Comparison of ENCODE assay signal across 1 cellular context in the genomic region with DNA sequence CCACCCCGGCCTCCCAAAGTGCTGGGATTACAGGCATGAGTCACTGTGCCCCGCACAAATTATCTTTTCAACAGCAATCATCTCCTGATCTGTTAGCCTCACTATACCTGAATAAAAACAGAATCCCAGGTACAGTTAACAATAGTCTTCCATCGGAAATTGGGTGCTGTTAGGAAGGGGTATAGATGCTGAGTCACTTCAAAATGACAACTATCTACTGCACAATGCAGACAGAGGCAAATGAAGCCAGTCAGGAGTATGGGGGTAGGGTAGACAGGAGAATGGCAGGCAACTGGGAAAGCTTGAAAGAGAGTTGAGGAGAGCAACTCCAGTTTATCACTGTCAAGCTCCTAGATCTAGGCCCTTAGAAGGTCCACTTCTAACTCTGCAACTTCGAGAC.
TF ChIP-seq lines count a peak whose summit lies in the region.

No MANE protein-coding gene starts in this region.

TF ChIP-seq in GM23338, 12 proteins besides CTCF, POLR2A, EP300 and RAD21 (continued from another document):
- TF ChIP-seq, protein P1, sequence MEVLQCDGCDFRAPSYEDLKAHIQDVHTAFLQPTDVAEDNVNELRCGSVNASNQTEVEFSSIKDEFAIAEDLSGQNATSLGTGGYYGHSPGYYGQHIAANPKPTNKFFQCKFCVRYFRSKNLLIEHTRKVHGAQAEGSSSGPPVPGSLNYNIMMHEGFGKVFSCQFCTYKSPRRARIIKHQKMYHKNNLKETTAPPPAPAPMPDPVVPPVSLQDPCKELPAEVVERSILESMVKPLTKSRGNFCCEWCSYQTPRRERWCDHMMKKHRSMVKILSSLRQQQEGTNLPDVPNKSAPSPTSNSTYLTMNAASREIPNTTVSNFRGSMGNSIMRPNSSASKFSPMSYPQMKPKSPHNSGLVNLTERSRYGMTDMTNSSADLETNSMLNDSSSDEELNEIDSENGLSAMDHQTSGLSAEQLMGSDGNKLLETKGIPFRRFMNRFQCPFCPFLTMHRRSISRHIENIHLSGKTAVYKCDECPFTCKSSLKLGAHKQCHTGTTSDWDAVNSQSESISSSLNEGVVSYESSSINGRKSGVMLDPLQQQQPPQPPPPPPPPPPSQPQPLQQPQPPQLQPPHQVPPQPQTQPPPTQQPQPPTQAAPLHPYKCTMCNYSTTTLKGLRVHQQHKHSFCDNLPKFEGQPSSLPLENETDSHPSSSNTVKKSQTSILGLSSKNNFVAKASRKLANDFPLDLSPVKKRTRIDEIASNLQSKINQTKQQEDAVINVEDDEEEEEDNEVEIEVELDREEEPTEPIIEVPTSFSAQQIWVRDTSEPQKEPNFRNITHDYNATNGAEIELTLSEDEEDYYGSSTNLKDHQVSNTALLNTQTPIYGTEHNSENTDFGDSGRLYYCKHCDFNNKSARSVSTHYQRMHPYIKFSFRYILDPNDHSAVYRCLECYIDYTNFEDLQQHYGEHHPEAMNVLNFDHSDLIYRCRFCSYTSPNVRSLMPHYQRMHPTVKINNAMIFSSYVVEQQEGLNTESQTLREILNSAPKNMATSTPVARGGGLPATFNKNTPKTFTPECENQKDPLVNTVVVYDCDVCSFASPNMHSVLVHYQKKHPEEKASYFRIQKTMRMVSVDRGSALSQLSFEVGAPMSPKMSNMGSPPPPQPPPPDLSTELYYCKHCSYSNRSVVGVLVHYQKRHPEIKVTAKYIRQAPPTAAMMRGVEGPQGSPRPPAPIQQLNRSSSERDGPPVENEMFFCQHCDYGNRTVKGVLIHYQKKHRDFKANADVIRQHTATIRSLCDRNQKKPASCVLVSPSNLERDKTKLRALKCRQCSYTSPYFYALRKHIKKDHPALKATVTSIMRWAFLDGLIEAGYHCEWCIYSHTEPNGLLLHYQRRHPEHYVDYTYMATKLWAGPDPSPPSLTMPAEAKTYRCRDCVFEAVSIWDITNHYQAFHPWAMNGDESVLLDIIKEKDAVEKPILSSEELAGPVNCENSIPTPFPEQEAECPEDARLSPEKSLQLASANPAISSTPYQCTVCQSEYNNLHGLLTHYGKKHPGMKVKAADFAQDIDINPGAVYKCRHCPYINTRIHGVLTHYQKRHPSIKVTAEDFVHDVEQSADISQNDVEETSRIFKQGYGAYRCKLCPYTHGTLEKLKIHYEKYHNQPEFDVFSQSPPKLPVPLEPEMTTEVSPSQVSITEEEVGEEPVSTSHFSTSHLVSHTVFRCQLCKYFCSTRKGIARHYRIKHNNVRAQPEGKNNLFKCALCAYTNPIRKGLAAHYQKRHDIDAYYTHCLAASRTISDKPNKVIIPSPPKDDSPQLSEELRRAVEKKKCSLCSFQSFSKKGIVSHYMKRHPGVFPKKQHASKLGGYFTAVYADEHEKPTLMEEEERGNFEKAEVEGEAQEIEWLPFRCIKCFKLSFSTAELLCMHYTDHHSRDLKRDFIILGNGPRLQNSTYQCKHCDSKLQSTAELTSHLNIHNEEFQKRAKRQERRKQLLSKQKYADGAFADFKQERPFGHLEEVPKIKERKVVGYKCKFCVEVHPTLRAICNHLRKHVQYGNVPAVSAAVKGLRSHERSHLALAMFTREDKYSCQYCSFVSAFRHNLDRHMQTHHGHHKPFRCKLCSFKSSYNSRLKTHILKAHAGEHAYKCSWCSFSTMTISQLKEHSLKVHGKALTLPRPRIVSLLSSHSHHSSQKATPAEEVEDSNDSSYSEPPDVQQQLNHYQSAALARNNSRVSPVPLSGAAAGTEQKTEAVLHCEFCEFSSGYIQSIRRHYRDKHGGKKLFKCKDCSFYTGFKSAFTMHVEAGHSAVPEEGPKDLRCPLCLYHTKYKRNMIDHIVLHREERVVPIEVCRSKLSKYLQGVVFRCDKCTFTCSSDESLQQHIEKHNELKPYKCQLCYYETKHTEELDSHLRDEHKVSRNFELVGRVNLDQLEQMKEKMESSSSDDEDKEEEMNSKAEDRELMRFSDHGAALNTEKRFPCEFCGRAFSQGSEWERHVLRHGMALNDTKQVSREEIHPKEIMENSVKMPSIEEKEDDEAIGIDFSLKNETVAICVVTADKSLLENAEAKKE (CRISPR knock-in tag; IDR thresholded peaks at IDR 0.05), result no peak
